In the genomic region with DNA sequence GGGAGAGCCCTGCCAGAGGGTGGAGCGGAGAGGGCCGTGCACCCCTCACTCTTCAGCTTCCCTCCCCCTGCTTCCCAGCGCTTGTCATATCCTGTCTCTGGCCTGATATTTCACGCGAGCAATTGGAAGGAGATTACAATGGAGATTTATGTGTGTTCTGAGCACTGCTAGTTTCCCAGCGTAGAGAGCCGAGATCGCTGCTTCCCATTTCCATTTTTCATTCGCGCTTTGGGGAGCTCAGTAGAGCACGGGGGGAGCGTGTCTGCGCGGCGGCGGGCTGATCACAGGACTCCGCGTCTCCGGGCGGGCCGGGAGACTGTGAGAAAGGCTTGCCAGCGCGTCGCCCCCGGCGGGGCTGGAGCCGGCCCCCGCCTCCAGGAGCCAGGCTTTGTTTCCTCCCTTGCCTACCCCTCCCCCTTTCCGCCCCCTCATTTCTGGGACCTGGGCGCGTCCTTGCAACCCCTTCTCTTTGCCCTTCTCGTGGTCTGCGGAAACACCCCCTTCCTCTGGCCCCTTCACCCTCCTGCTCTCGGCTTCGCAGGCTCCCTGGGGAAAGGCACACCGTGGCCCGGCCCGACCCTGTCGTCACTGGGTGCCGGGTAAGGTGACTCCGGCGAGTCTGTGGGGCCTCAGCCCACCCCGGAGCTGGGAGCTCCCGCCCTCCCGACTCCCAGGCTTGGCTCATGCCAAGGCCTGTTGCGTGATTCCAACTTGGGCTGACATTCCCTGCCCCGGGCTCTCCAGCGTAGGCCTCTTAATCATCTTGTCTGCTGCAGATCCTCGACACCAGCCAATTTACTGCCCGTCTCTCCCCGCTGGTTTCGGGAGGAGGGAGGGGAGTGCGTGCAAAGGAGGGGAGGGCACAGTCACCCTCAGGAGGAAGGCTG, we compare ENCODE assay signal across 8 cellular contexts. TPM values are rescaled to one million over a fixed set of nuclear protein-coding genes. Genes with fewer than 3 reads are reported as not detected.
DNase-seq lines count a peak whose midpoint lies in the region; ATAC-seq, FAIRE-seq and TF ChIP-seq lines count a peak whose summit lies in the region.

No MANE protein-coding gene starts in this region.

- no TSS peak for BruUV-seq in endothelial cell of umbilical vein (replicated peaks; lab: Mats Ljungman, UMichigan)

- POLR2A ChIA-PET in BJ (lab: Charles Lee), result no interaction called here
- POLR2A ChIA-PET in endothelial cell of umbilical vein (lab: Charles Lee), result no interaction called here

- H3K27me3 ChIP-seq in BJ (ENCODE audit: control insufficient read depth, insufficient read depth, low read length) (peaks cover 14% of the 10 kb centered on the region), SJCRH30 (no peaks in the 10 kb centered on the region), endothelial cell of umbilical vein (ENCODE audit: control insufficient read depth in 2 of 2, insufficient read depth in 2 of 2, low read length in 2 of 2) (peaks cover 58 to 86% of the 10 kb centered on the region in 2 experiments), osteoblast (ENCODE audit: insufficient read depth, low read length) (peaks cover 23% of the 10 kb centered on the region), HAP-1 (ENCODE audit: low read depth) (no peaks in the 10 kb centered on the region), colonic mucosa (peaks cover 99% of the 10 kb centered on the region)

- H3K27ac ChIP-seq in SJCRH30 (peak overlapping the region; percentile 41; the same call in 1 of the 2 replicates), endothelial cell of umbilical vein (ENCODE audit: insufficient read depth, low read depth, low read length) (no peak overlapping the region), osteoblast (ENCODE audit: low read depth, low read length) (peak overlapping the region; percentile 90), colonic mucosa (no peak overlapping the region)

- dilution Hi-C loops in endothelial cell of umbilical vein (cut with MboI; ENCODE audit: extremely low pct_ligation_motif_present, low sequenced_read_pairs), result no loop called here

- TF ChIP-seq POLR2A in endothelial cell of umbilical vein (IDR thresholded peaks at IDR 0.05; ENCODE audit: low read depth, low read length), result no peak

- H3K36me3 ChIP-seq in BJ (ENCODE audit: control insufficient read depth, insufficient read depth, low read length), result no peaks in the 10 kb centered on the region
- H3K36me3 ChIP-seq in SJCRH30, result no peaks in the 10 kb centered on the region
- H3K36me3 ChIP-seq in endothelial cell of umbilical vein (ENCODE audit: control insufficient read depth in 2 of 2, extremely low read depth in 1 of 2, insufficient read depth in 2 of 2, low read length in 2 of 2), result no peaks in the 10 kb centered on the region
- peaks cover 6% of the 10 kb centered on the region for H3K36me3 ChIP-seq in osteoblast (ENCODE audit: insufficient read depth, low read length)
- H3K36me3 ChIP-seq in HAP-1 (replicated peaks), result peaks cover 6% of the 10 kb centered on the region; the same call in 1 of the 2 replicates
- no peaks in the 10 kb centered on the region for H3K36me3 ChIP-seq in colonic mucosa

- H3K4me3 ChIP-seq in BJ (ENCODE audit: low read depth, low read length) (peak overlapping the region; percentile 26), SJCRH30 (peak overlapping the region; percentile 74), endothelial cell of umbilical vein (replicated peaks in 1 of 3; ENCODE audit: insufficient read depth in 1 of 3, low read depth in 1 of 3, low read length in 3 of 3) (peak overlapping the region; percentile 23 to 37 (median 31)), osteoblast (ENCODE audit: insufficient read depth, low read length) (peak overlapping the region; percentile 87), HAP-1 (no peak overlapping the region), colonic mucosa (no peak overlapping the region)

- H3K4me1 ChIP-seq in SJCRH30 (no peaks in the 10 kb centered on the region), endothelial cell of umbilical vein (ENCODE audit: control insufficient read depth, extremely low read depth, insufficient read depth, low read length) (peaks cover 32% of the 10 kb centered on the region), osteoblast (ENCODE audit: insufficient read depth, low read length) (peaks cover 46% of the 10 kb centered on the region), HAP-1 (peaks cover 33% of the 10 kb centered on the region), colonic mucosa (peaks cover 35% of the 10 kb centered on the region)

- peak overlapping the region; percentile 39 for H2AFZ ChIP-seq in endothelial cell of umbilical vein (ENCODE audit: low read depth, low read length)
- peak overlapping the region; percentile 81 for H2AFZ ChIP-seq in osteoblast (ENCODE audit: low read length)

- H3K4me2 ChIP-seq in endothelial cell of umbilical vein (ENCODE audit: insufficient read depth, low read length) (peak overlapping the region; percentile 67), osteoblast (ENCODE audit: insufficient read depth, low read length) (peak overlapping the region; percentile 93)

- DNase-seq in BJ (ENCODE audit: low read depth) (no peak), GM20000 (ENCODE audit: low spot score) (peak; percentile 43), SJCRH30 (peak; percentile 36 to 51), endothelial cell of umbilical vein (ENCODE audit: low read depth, low spot score) (peak; percentile 42), osteoblast (ENCODE audit: insufficient read length, low spot score, missing footprints) (peak; percentile 97), HAP-1 (ENCODE audit: low spot score in 2 of 2) (no peak), colonic mucosa (no peak)

- peak; percentile 83 for FAIRE-seq in endothelial cell of umbilical vein (lab: Jason Lieb, UNC)

- H3K9me1 ChIP-seq in endothelial cell of umbilical vein (replicated peaks; ENCODE audit: control insufficient read depth, extremely low read depth, insufficient read depth, low read length), result no peaks in the 10 kb centered on the region

- peak overlapping the region; percentile 6 for H3K9ac ChIP-seq in endothelial cell of umbilical vein (replicated peaks; ENCODE audit: extremely low read depth, insufficient read depth, low read length)
- H3K9ac ChIP-seq in colonic mucosa (ENCODE audit: low read depth in 2 of 2, low read length in 2 of 2), result no peak overlapping the region

- CTCF ChIA-PET in BJ (lab: Yijun Ruan, JAX) (interaction anchor here (1.1 to 1.4 kb wide), 2 partner anchors 9 to 10 kb away, joined by 3 to 5 read pairs; no protein-coding TSS in a partner anchor), endothelial cell of umbilical vein (lab: Charles Lee) (interaction anchor here (0.8 to 1.7 kb wide), 3 partner anchors 10 to 394 kb away, joined by 3 to 12 read pairs (median 5); a partner anchor contains a TSS)

- intact Hi-C loops in endothelial cell of umbilical vein (cut with micrococcal nuclease), result no loop called here
- intact Hi-C loops in colonic mucosa (cut with DNase I), result no loop called here

- H4K20me1 ChIP-seq in endothelial cell of umbilical vein (replicated peaks; ENCODE audit: control insufficient read depth, extremely low read depth, insufficient read depth, low read length) (no peaks in the 10 kb centered on the region), osteoblast (ENCODE audit: insufficient read depth, low read length) (no peaks in the 10 kb centered on the region)

- H3K79me2 ChIP-seq in endothelial cell of umbilical vein (ENCODE audit: control insufficient read depth, insufficient read depth, low read length) (no peaks in the 10 kb centered on the region), osteoblast (ENCODE audit: insufficient read depth, low read length) (peaks cover 22% of the 10 kb centered on the region)

- H3K9me3 ChIP-seq in SJCRH30 (replicated peaks) (no peaks in the 10 kb centered on the region), endothelial cell of umbilical vein (replicated peaks; ENCODE audit: control insufficient read depth, insufficient read depth, low read length) (no peaks in the 10 kb centered on the region), osteoblast (ENCODE audit: low read depth, low read length) (no peaks in the 10 kb centered on the region), HAP-1 (no peaks in the 10 kb centered on the region), colonic mucosa (no peaks in the 10 kb centered on the region)

- ATAC-seq in GM21786 (IDR thresholded peaks at IDR 0.05; ENCODE audit: unreplicated experiment), result no peak

- in situ Hi-C loops in HAP-1 (cut with MboI; ENCODE audit: low sequenced_read_pairs), result no loop called here

- TF ChIP-seq CTCF in BJ (IDR thresholded peaks at IDR 0.05; ENCODE audit: insufficient read depth, low read depth, low read length), result no peak
- no peak for TF ChIP-seq CTCF in GM20000 (IDR thresholded peaks at IDR 0.05; ENCODE audit: extremely low read depth, missing control alignments)
- TF ChIP-seq CTCF in endothelial cell of umbilical vein (IDR thresholded peaks at IDR 0.05; ENCODE audit: extremely low read depth in 1 of 2, insufficient read depth in 1 of 2, low read depth in 1 of 2, low read length in 2 of 2), result no peak
- TF ChIP-seq CTCF in osteoblast (IDR thresholded peaks at IDR 0.05; ENCODE audit: extremely low read depth, low read depth, low read length), result no peak
- no peak for TF ChIP-seq CTCF in colonic mucosa (IDR thresholded peaks at IDR 0.05)

RNA-seq across cellular contexts. Expression of a gene that starts 5.8 kb away (rescaled TPM):
- polyA plus RNA-seq in BJ (2011; rRNA removed), result 0.16 and 0.20 TPM in 2 replicates
- polyA minus RNA-seq in BJ (2011; rRNA and poly(A)+ RNA removed), result 0.09 and 0.15 TPM in 2 replicates
- total RNA-seq in SJCRH30 (2014; rRNA removed; shearing (Covaris generic)), result 0.76 and 0.89 TPM in 2 replicates
- not detected in 2 replicates for total RNA-seq in endothelial cell of umbilical vein
- polyA plus RNA-seq in endothelial cell of umbilical vein, result not detected in 2 replicates
- polyA plus RNA-seq in endothelial cell of umbilical vein (2011; cell fraction: cytosol; rRNA removed), result 0.03 TPM in 1 of 2 replicates, not detected in the other
- not detected in 2 replicates for polyA plus RNA-seq in endothelial cell of umbilical vein (2011; cell fraction: nucleus; rRNA removed)
- not detected in 2 replicates for polyA plus RNA-seq in endothelial cell of umbilical vein (2012)
- not detected in 2 replicates for polyA minus RNA-seq in endothelial cell of umbilical vein
- polyA minus RNA-seq in endothelial cell of umbilical vein (2011; cell fraction: cytosol; rRNA and poly(A)+ RNA removed), result 0.82 TPM
- polyA minus RNA-seq in endothelial cell of umbilical vein (2011; cell fraction: nucleus; rRNA and poly(A)+ RNA removed), result not detected in 2 replicates
- total RNA-seq in osteoblast, result 0.36 and 0.59 TPM in 2 replicates
- not detected for total RNA-seq in colonic mucosa

RNA-seq across cellular contexts. Expression of a gene that starts 11.6 kb away (rescaled TPM):
- polyA plus RNA-seq in BJ (2011; rRNA removed) (1.2 and 1.4 TPM in 2 replicates), endothelial cell of umbilical vein (0.12 and 0.14 TPM in 2 replicates)
- 0.81 and 0.98 TPM in 2 replicates for polyA minus RNA-seq in BJ (2011; rRNA and poly(A)+ RNA removed)
- 13.5 and 14.9 TPM in 2 replicates for total RNA-seq in SJCRH30 (2014; rRNA removed; shearing (Covaris generic))
- total RNA-seq in endothelial cell of umbilical vein (not detected in 2 replicates), osteoblast (1.8 and 2.4 TPM in 2 replicates), colonic mucosa (under 1 TPM in 1 of 2 donors, not detected in 1; 0.19 TPM)
- polyA plus RNA-seq in endothelial cell of umbilical vein (2011; cell fraction: cytosol; rRNA removed), result 0.06 and 0.09 TPM in 2 replicates
- polyA plus RNA-seq in endothelial cell of umbilical vein (2011; cell fraction: nucleus; rRNA removed), result 0.21 and 0.42 TPM in 2 replicates
- not detected in 2 replicates for polyA plus RNA-seq in endothelial cell of umbilical vein (2012)
- 0.36 TPM in 1 of 2 replicates, not detected in the other for polyA minus RNA-seq in endothelial cell of umbilical vein
- polyA minus RNA-seq in endothelial cell of umbilical vein (2011; cell fraction: cytosol; rRNA and poly(A)+ RNA removed), result 1.2 TPM
- polyA minus RNA-seq in endothelial cell of umbilical vein (2011; cell fraction: nucleus; rRNA and poly(A)+ RNA removed), result not detected in 2 replicates

Comparison
In these comparisons a context has a peak if more than half of its experiments do, and no peak if none do; other contexts are left out.
1. DNase-seq: peak in GM20000 (single experiment), SJCRH30 (2 of 2), endothelial cell of umbilical vein (single experiment) and osteoblast (single experiment); none in BJ (single experiment), HAP-1 (0 of 2) and colonic mucosa (single experiment).
2. H3K4me3 ChIP-seq: peak in BJ (single experiment), SJCRH30 (single experiment), endothelial cell of umbilical vein (3 of 3) and osteoblast (single experiment); none in HAP-1 (single experiment) and colonic mucosa (single experiment).
3. H3K27ac ChIP-seq: peak in SJCRH30 (single experiment) and osteoblast (single experiment); none in endothelial cell of umbilical vein (single experiment) and colonic mucosa (single experiment).